10 cellular contexts compared by ENCODE assay signal in the genomic region with DNA sequence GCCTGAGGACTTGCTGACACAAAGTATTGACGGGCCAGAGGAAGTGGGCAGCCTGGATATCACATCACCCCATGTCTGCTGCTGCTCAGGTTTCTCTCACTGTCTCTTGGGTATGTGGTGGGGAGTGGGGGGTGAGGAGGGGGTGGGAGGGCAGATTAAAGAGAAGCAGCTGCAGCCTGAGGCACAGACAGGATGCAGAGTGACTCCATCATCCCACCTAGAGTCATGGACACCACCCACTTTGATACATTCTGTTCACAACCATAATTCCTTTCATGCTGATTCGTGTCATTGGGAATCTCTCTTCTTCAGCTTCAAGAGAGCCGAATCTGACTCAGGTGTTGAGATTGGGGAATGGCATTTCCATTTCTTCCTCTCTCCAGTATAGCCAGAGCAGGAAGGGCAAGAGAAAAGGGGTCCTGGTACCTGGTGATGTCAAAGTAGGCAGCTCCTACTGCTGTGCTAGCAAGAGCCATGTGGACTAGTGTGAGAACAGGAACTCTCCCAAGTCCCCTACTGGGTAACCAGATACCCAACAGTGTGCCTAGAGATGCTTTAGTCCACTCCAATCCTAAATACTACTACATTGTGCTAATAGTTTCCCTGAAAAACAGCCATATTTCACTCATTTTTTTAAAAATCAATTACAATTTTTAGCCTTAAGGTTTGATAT.
DNase-seq lines count a peak whose midpoint lies in the region; ATAC-seq and TF ChIP-seq lines count a peak whose summit lies in the region.
"Had no signal": no experiment of that assay in that cellular context is flagged by ENCODE, and none has a peak within 500 bp of the region (broad histone marks: within the 10 kb centered on the region; RNA-seq: fewer than 3 reads in every experiment).

No MANE protein-coding gene starts in this region.

- H3K27ac ChIP-seq in HEK293 (ENCODE audit: extremely low read depth, low read depth, low read length), result no peak overlapping the region

- H3K4me1 ChIP-seq in HEK293 (ENCODE audit: control insufficient read depth, insufficient read depth, low read length), result peaks cover 4% of the 10 kb centered on the region

- CTCF ChIA-PET in HEK293 (lab: Yijun Ruan, JAX), result interaction anchor here (0.6 to 1.9 kb wide), 3 partner anchors 55 to 118 kb away, joined by 3 to 7 read pairs (median 3); no protein-coding TSS in a partner anchor

- H3K4me3 Mint-ChIP-seq in stimulated activated effector memory CD8-positive, alpha-beta T cell treated with anti-CD3 and anti-CD28 coated beads, Interleukin-12 subunit alpha, Interleukin-12 subunit beta, amount 100 ng/mL, for 72 hours, result no peak overlapping the region

- POLR2A ChIA-PET in HEK293 (lab: Yijun Ruan, JAX), result interaction anchor here (1.7 kb wide), 1 partner anchor 22 kb away, joined by 9 read pairs; a partner anchor contains a TSS

- no peaks in the 10 kb centered on the region for H3K36me3 ChIP-seq in HEK293 (ENCODE audit: control insufficient read depth in 2 of 2, insufficient read depth in 1 of 2, low read length in 2 of 2)
- H3K36me3 ChIP-seq: sigmoid colon had no signal

- H3K36me3 Mint-ChIP-seq in stimulated activated effector memory CD8-positive, alpha-beta T cell treated with anti-CD3 and anti-CD28 coated beads, Interleukin-12 subunit alpha, Interleukin-12 subunit beta, amount 100 ng/mL, for 72 hours, result peaks cover 16% of the 10 kb centered on the region

- peak overlapping the region; percentile 69 for H3K27ac Mint-ChIP-seq in stimulated activated effector memory CD8-positive, alpha-beta T cell treated with anti-CD3 and anti-CD28 coated beads, Interleukin-12 subunit alpha, Interleukin-12 subunit beta, amount 100 ng/mL, for 72 hours

- H3K9me3 ChIP-seq in HEK293 (ENCODE audit: control insufficient read depth, insufficient read depth, low read depth, low read length), result no peaks in the 10 kb centered on the region
- H3K9me3 ChIP-seq: sigmoid colon had no signal

- H3K4me3 ChIP-seq in HEK293 (ENCODE audit: low read depth, low read length) (no peak overlapping the region), epithelial cell of esophagus (ENCODE audit: low read length) (no peak overlapping the region)
- H3K4me3 ChIP-seq: sigmoid colon had no signal

- no peaks in the 10 kb centered on the region for H3K9me3 Mint-ChIP-seq in stimulated activated effector memory CD8-positive, alpha-beta T cell treated with anti-CD3 and anti-CD28 coated beads, Interleukin-12 subunit alpha, Interleukin-12 subunit beta, amount 100 ng/mL, for 72 hours

- TF ChIP-seq CTCF in HEK293 (tag by site-specific recombination; IDR thresholded peaks at IDR 0.05) (no peak), epithelial cell of esophagus (IDR thresholded peaks at IDR 0.05; ENCODE audit: insufficient read depth, low read depth, low read length, missing control alignments) (no peak)

- ATAC-seq in SK-N-SH treated with all-trans-retinoic acid at 6 μM for 48 hours (peak; percentile 63), GM19455 (IDR thresholded peaks at IDR 0.05; ENCODE audit: unreplicated experiment) (no peak)
- ATAC-seq in stimulated activated effector memory CD8-positive, alpha-beta T cell treated with anti-CD3 and anti-CD28 coated beads, Interleukin-12 subunit alpha, Interleukin-12 subunit beta, amount 100 ng/mL, for 72 hours, result no peak

- H3K4me1 Mint-ChIP-seq in stimulated activated effector memory CD8-positive, alpha-beta T cell treated with anti-CD3 and anti-CD28 coated beads, Interleukin-12 subunit alpha, Interleukin-12 subunit beta, amount 100 ng/mL, for 72 hours, result peaks cover 65% of the 10 kb centered on the region

- DNase-seq in epithelial cell of esophagus (ENCODE audit: low read depth), result peak; percentile 89
- DNase-seq in stimulated activated effector memory CD8-positive, alpha-beta T cell treated with anti-CD3 and anti-CD28 coated beads, Interleukin-12 subunit alpha, Interleukin-12 subunit beta, amount 100 ng/mL, for 72 hours (ENCODE audit: low spot score in 2 of 2), result no peak
- DNase-seq in NCI-H1092 (lab: John Stamatoyannopoulos, UW), result no peak
- DNase-seq in Kasumi-1 (lab: John Stamatoyannopoulos, UW), result no peak
- DNase-seq: activated gamma-delta T cell, NCI-H187 treated with DMSO at 0.1 percent for 48 hours, sigmoid colon had no signal

TF ChIP-seq in HEK293, 187 proteins besides CTCF, POLR2A, EP300 and RAD21:
- TF ChIP-seq ZNF747 (tag by site-specific recombination; IDR thresholded peaks at IDR 0.05) (no peak), EGR2 (tag by site-specific recombination; IDR thresholded peaks at IDR 0.05; ENCODE audit: low read depth) (0 out of 2 replicates have a peak, but pooled peaks have one; percentile 23), ZFHX2 (tag by site-specific recombination; conservative IDR thresholded peaks at IDR 0.05) (peak; percentile 16; the same call in 1 of the 2 replicates)

TF ChIP-seq in SK-N-SH treated with all-trans-retinoic acid at 6 μM for 48 hours, 23 proteins besides CTCF, POLR2A, EP300 and RAD21:
- no peak for TF ChIP-seq TOX (CRISPR knock-in tag; IDR thresholded peaks at IDR 0.05; ENCODE audit: borderline replicate concordance)
- TF ChIP-seq, protein P1, sequence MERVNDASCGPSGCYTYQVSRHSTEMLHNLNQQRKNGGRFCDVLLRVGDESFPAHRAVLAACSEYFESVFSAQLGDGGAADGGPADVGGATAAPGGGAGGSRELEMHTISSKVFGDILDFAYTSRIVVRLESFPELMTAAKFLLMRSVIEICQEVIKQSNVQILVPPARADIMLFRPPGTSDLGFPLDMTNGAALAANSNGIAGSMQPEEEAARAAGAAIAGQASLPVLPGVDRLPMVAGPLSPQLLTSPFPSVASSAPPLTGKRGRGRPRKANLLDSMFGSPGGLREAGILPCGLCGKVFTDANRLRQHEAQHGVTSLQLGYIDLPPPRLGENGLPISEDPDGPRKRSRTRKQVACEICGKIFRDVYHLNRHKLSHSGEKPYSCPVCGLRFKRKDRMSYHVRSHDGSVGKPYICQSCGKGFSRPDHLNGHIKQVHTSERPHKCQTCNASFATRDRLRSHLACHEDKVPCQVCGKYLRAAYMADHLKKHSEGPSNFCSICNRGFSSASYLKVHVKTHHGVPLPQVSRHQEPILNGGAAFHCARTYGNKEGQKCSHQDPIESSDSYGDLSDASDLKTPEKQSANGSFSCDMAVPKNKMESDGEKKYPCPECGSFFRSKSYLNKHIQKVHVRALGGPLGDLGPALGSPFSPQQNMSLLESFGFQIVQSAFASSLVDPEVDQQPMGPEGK (CRISPR knock-in tag; IDR thresholded peaks at IDR 0.05; ENCODE audit: borderline replicate concordance), result no peak
- no peak for TF ChIP-seq ZNF70 (CRISPR knock-in tag; IDR thresholded peaks at IDR 0.05)
- no peak for TF ChIP-seq BACH2 (CRISPR knock-in tag; IDR thresholded peaks at IDR 0.05; ENCODE audit: borderline replicate concordance)
- TF ChIP-seq ISL1 (CRISPR knock-in tag; IDR thresholded peaks at IDR 0.05), result no peak
- TF ChIP-seq PPARA (CRISPR knock-in tag; IDR thresholded peaks at IDR 0.05; ENCODE audit: borderline replicate concordance), result no peak
- TF ChIP-seq ZC3H10 (CRISPR knock-in tag; IDR thresholded peaks at IDR 0.05), result no peak
